ENCODE assay signal across 22 cellular contexts in the genomic region with DNA sequence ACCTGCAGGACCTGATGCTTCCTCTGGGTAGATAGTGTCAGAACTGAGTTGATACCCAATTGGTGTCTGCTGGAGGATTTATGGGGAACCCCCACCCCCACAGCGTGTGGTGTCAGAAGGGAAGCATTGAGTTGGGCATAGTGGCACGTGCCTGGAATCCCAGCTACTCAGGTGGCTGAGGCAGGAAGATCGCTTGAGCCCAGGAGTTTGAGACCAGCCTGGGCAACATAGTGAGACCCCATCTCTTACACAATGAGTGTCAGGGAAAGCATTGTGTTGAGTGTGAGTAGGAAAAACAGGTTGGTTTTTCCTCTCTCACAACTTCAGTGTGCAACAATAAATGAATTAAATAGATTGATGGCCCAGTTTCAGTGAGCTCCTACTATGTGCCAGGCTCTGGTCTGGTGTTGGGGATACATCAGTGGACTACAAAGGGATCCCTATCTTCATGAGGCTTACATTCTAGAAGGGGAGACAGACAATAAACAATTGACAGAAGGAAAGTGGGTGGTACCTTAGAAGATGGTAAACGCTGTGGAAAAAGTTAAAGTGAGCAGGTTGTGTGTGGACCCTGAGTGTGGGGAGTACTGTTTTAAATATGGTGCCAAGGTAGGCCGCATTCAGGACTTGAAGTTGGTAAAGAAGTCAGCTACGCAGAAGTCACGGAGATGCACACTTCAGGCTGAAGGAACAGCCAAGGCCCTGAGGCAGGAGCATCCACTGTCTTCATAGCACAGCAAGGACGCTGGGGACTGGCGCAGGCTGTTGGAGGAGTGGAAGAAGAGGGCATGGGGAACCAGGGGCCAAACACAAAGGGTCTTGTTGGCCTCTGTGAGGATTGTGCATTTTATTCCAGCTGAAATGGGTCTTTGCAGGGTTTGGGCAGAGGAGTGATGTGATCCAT. TPM values are rescaled to one million over a fixed set of nuclear protein-coding genes. Genes with fewer than 3 reads are reported as not detected.
DNase-seq lines count a peak whose midpoint lies in the region; ATAC-seq, FAIRE-seq and TF ChIP-seq lines count a peak whose summit lies in the region.
"Had no signal": no experiment of that assay in that cellular context is flagged by ENCODE, and none has a peak within 500 bp of the region (broad histone marks: within the 10 kb centered on the region; RNA-seq: fewer than 3 reads in every experiment).

No MANE protein-coding gene starts in this region.

- no peaks in the 10 kb centered on the region for H3K9me3 ChIP-seq in CD8-positive, alpha-beta T cell (ENCODE audit: low read length)
- H3K9me3 ChIP-seq in IMR-90 (ENCODE audit: control insufficient read depth, insufficient read depth, low read length): no peaks in the 10 kb centered on the region
- H3K9me3 ChIP-seq: heart right ventricle, suprapubic skin, vagina had no signal

- H2AK5ac ChIP-seq in IMR-90 (ENCODE audit: low read depth, low read length): 0 out of 2 replicates have a peak overlapping the region, but pooled peaks have one; percentile 7

- peaks cover 6% of the 10 kb centered on the region for H3K9me1 ChIP-seq in IMR-90 (ENCODE audit: insufficient read depth, low read length)

- no TSS peak for BruUV-seq in IMR-90 (replicated peaks; lab: Mats Ljungman, UMichigan)

- H3K27me3 ChIP-seq in CD8-positive, alpha-beta T cell (ENCODE audit: insufficient read depth, low read length): no peaks in the 10 kb centered on the region
- H3K27me3 ChIP-seq in IMR-90 (ENCODE audit: control insufficient read depth, insufficient read depth, low read length): no peaks in the 10 kb centered on the region
- H3K27me3 ChIP-seq: heart right ventricle, suprapubic skin, vagina had no signal

- H3K36me3 Mint-ChIP-seq in CD8-positive, alpha-beta T cell: peaks cover 78% of the 10 kb centered on the region
- H3K36me3 Mint-ChIP-seq in chondrocyte (ENCODE audit: low read depth): peaks cover 30% of the 10 kb centered on the region
- peaks cover 43% of the 10 kb centered on the region for H3K36me3 Mint-ChIP-seq in osteocyte (ENCODE audit: unreplicated experiment)

- 82% methylated on average over 2 of the region's 9 CpGs; no CpG with 5 or more reads in 1 of the 2 experiments for WGBS in IMR-90 (ENCODE audit: extremely low coverage in 2 of 2, insufficient read length in 1 of 2), 2 experiments

- H3K4me3 ChIP-seq in CD8-positive, alpha-beta T cell (ENCODE audit: low read depth, low read length): no peak overlapping the region
- H3K4me3 ChIP-seq in IMR-90 (ENCODE audit: insufficient read depth, low read depth, low read length): no peak overlapping the region
- H3K4me3 ChIP-seq: heart right ventricle, suprapubic skin, vagina had no signal

- no peak overlapping the region for H4K91ac ChIP-seq in IMR-90 (ENCODE audit: insufficient read depth, low read depth, low read length)

- no peak overlapping the region for H4K8ac ChIP-seq in IMR-90 (ENCODE audit: low read depth in 2 of 2, low read length in 2 of 2)

- dilution Hi-C loops in IMR-90 (cut with HindIII; ENCODE audit: low sequenced_read_pairs, unreplicated experiment): no loop called here

- no peaks in the 10 kb centered on the region for H3K4me1 Mint-ChIP-seq in CD8-positive, alpha-beta T cell (ENCODE audit: low read depth)
- H3K4me1 Mint-ChIP-seq in chondrocyte (ENCODE audit: low read depth): peaks cover 24% of the 10 kb centered on the region
- H3K4me1 Mint-ChIP-seq in osteocyte (ENCODE audit: unreplicated experiment): peaks cover 4% of the 10 kb centered on the region
- H3K4me1 Mint-ChIP-seq: CD14-positive monocyte; stimulated activated memory B cell treated with anti-CD40 and anti-IgM and Interleukin-4, amounts not matched to agents 10 μg/mL and 1 μg/mL and 100 μg/mL, for 72 hours had no signal

- TF ChIP-seq POLR2A in IMR-90 (IDR thresholded peaks at IDR 0.05; ENCODE audit: low read depth, low read length): no peak

- no peak overlapping the region for H2BK15ac ChIP-seq in IMR-90 (ENCODE audit: low read depth, low read length)

- H2AFZ ChIP-seq in IMR-90 (replicated peaks; ENCODE audit: low read length, poor library complexity): no peak overlapping the region

- H3K4ac ChIP-seq in IMR-90 (ENCODE audit: low read depth, low read length): no peak overlapping the region

- no peak for DNase-seq in CD8-positive, alpha-beta T cell
- DNase-seq in IMR-90 (no peak), chondrocyte (ENCODE audit: low spot score) (no peak), osteocyte (ENCODE audit: extremely low spot score, unreplicated experiment) (peak; percentile 64), GM19239 (ENCODE audit: insufficient read length, low spot score) (no peak)
- DNase-seq in activated naive CD4-positive, alpha-beta T cell treated with anti-CD3 and anti-CD28 coated beads, Interleukin-2, amount 50 U/mL, for 16 hours: no peak
- DNase-seq: activated CD8-positive, alpha-beta T cell treated with anti-CD3 and anti-CD28 coated beads, Interleukin-2, amount 10 ng/mL, durations not matched to agents 7 days and 5 days; activated gamma-delta T cell treated with Interleukin-2 at 50 U/mL for 16 hours; heart right ventricle; left colon; NCI-H1105 treated with DMSO at 0.1 percent for 48 hours; NCI-H2029 treated with DMSO at 0.1 percent for 48 hours; NCI-H345; NCI-H748 treated with DMSO at 0.1 percent for 48 hours; small intestine had no signal

- no peak overlapping the region for H3K18ac ChIP-seq in IMR-90 (ENCODE audit: low read depth, low read length)

- H3K23ac ChIP-seq in IMR-90 (ENCODE audit: low read depth, low read length): no peak overlapping the region

- H3K4me1 ChIP-seq in CD8-positive, alpha-beta T cell (ENCODE audit: insufficient read depth, low read length): no peaks in the 10 kb centered on the region
- H3K4me1 ChIP-seq in IMR-90 (ENCODE audit: control insufficient read depth, insufficient read depth, low read length): peaks cover 6% of the 10 kb centered on the region
- H3K4me1 ChIP-seq: heart right ventricle, suprapubic skin, vagina had no signal

- no peaks in the 10 kb centered on the region for H3K27me3 Mint-ChIP-seq in CD8-positive, alpha-beta T cell (ENCODE audit: low read depth)
- no peaks in the 10 kb centered on the region for H3K27me3 Mint-ChIP-seq in chondrocyte (ENCODE audit: low read depth)
- no peaks in the 10 kb centered on the region for H3K27me3 Mint-ChIP-seq in osteocyte (ENCODE audit: unreplicated experiment)
- H3K27me3 Mint-ChIP-seq: stimulated activated memory B cell treated with anti-CD40 and anti-IgM and Interleukin-4, amounts not matched to agents 10 μg/mL and 1 μg/mL and 100 μg/mL, for 72 hours had no signal

- intact Hi-C loops in CD8-positive, alpha-beta T cell (cut with DNase I, micrococcal nuclease): no loop called here
- intact Hi-C loops in IMR-90 (cut with micrococcal nuclease): no loop called here

- no peak overlapping the region for H3K9ac ChIP-seq in IMR-90 (ENCODE audit: low read depth, low read length)

- peak overlapping the region; percentile 67 for H2AK9ac ChIP-seq in IMR-90 (replicated peaks; ENCODE audit: low read depth, low read length, poor library complexity)

- H2BK20ac ChIP-seq in IMR-90 (ENCODE audit: low read depth, low read length): no peak overlapping the region

- POLR2A ChIA-PET in CD8-positive, alpha-beta T cell (lab: Charles Lee): no interaction called here
- POLR2A ChIA-PET in IMR-90 (lab: Charles Lee; ENCODE audit: unreplicated experiment): no interaction called here

- TF ChIP-seq CTCF in CD8-positive, alpha-beta T cell (IDR thresholded peaks at IDR 0.05): no peak
- TF ChIP-seq CTCF in IMR-90 (conservative IDR thresholded peaks at IDR 0.05; ENCODE audit: low read depth, low read length) (no peak), chondrocyte (IDR thresholded peaks at IDR 0.05) (no peak), osteocyte (IDR thresholded peaks at IDR 0.05) (no peak)

- peaks cover 10 to 12% of the 10 kb centered on the region in 2 experiments; a peak in 3 of 4 replicates for H3K79me1 ChIP-seq in IMR-90 (ENCODE audit: low read depth in 1 of 2, low read length in 2 of 2)

- H3K4me3 Mint-ChIP-seq in CD8-positive, alpha-beta T cell: no peak overlapping the region
- H3K4me3 Mint-ChIP-seq in chondrocyte (ENCODE audit: unreplicated experiment) (no peak overlapping the region), osteocyte (ENCODE audit: unreplicated experiment) (no peak overlapping the region)
- H3K4me3 Mint-ChIP-seq: activated CD8-positive, alpha-beta T cell treated with anti-CD3 and anti-CD28 coated beads, Interleukin-2, amount 10 ng/mL, durations not matched to agents 7 days and 5 days; CD14-positive monocyte; stimulated activated memory B cell treated with anti-CD40 and anti-IgM and Interleukin-4, amounts not matched to agents 10 μg/mL and 1 μg/mL and 100 μg/mL, for 72 hours had no signal

- no peak for ATAC-seq in CD8-positive, alpha-beta T cell
- ATAC-seq in IMR-90 (ENCODE audit: low read depth) (peak; percentile 50), GM18868 (IDR thresholded peaks at IDR 0.05; ENCODE audit: unreplicated experiment) (no peak)
- ATAC-seq: activated CD8-positive, alpha-beta T cell treated with anti-CD3 and anti-CD28 coated beads, Interleukin-2, amount 10 ng/mL, durations not matched to agents 7 days and 5 days; HCT116; heart right ventricle; left colon; stimulated activated memory B cell treated with anti-CD40 and anti-IgM and Interleukin-4, amounts not matched to agents 10 μg/mL and 1 μg/mL and 100 μg/mL, for 72 hours had no signal

- no peak for FAIRE-seq in GM19239 (lab: Jason Lieb, UNC)
- FAIRE-seq: small intestine had no signal

- peak overlapping the region; percentile 12; the same call in 1 of the 2 replicates for H3K4me2 ChIP-seq in IMR-90 (ENCODE audit: low read depth, low read length)

- H3K36me3 ChIP-seq in CD8-positive, alpha-beta T cell (ENCODE audit: insufficient read depth, low read length): peaks cover 39% of the 10 kb centered on the region
- peaks cover 34% of the 10 kb centered on the region for H3K36me3 ChIP-seq in IMR-90 (ENCODE audit: control insufficient read depth, insufficient read depth, low read length)

- no peak overlapping the region for H2BK120ac ChIP-seq in IMR-90 (ENCODE audit: low read depth, low read length)

- no peak overlapping the region for H2BK5ac ChIP-seq in IMR-90 (ENCODE audit: low read depth, low read length, poor library complexity, severe bottlenecking)

- no peak overlapping the region for H3K56ac ChIP-seq in IMR-90 (ENCODE audit: extremely low read depth, insufficient read depth, low read length)

- no peaks in the 10 kb centered on the region for H3K9me3 Mint-ChIP-seq in CD8-positive, alpha-beta T cell
- H3K9me3 Mint-ChIP-seq in chondrocyte (ENCODE audit: low read depth) (no peaks in the 10 kb centered on the region), osteocyte (ENCODE audit: unreplicated experiment) (no peaks in the 10 kb centered on the region)
- H3K9me3 Mint-ChIP-seq: CD14-positive monocyte; stimulated activated memory B cell treated with anti-CD40 and anti-IgM and Interleukin-4, amounts not matched to agents 10 μg/mL and 1 μg/mL and 100 μg/mL, for 72 hours had no signal

- in situ Hi-C loops in IMR-90 (cut with MboI; ENCODE audit: low sequenced_read_pairs): no loop called here

- TF ChIP-seq RAD21 in IMR-90 (IDR thresholded peaks at IDR 0.05; ENCODE audit: low read length): no peak

- H3K27ac Mint-ChIP-seq in CD8-positive, alpha-beta T cell: peak overlapping the region; percentile 16
- H3K27ac Mint-ChIP-seq in chondrocyte (ENCODE audit: unreplicated experiment) (peak overlapping the region; percentile 88), osteocyte (ENCODE audit: unreplicated experiment) (peak overlapping the region; percentile 0)
- H3K27ac Mint-ChIP-seq: activated CD8-positive, alpha-beta T cell treated with anti-CD3 and anti-CD28 coated beads, Interleukin-2, amount 10 ng/mL, durations not matched to agents 7 days and 5 days; stimulated activated memory B cell treated with anti-CD40 and anti-IgM and Interleukin-4, amounts not matched to agents 10 μg/mL and 1 μg/mL and 100 μg/mL, for 72 hours had no signal

- CTCF ChIA-PET in CD8-positive, alpha-beta T cell (lab: Charles Lee): no interaction called here
- CTCF ChIA-PET in IMR-90 (lab: Yijun Ruan, JAX): no interaction called here

- H4K20me1 ChIP-seq in IMR-90 (ENCODE audit: insufficient read depth, low read length): no peaks in the 10 kb centered on the region

- no peak overlapping the region for H3K14ac ChIP-seq in IMR-90 (replicated peaks; ENCODE audit: low read depth, low read length)

- no peak overlapping the region for H4K5ac ChIP-seq in IMR-90 (ENCODE audit: low read depth, low read length)

- no peak overlapping the region for H3K27ac ChIP-seq in CD8-positive, alpha-beta T cell (ENCODE audit: low read depth, low read length)
- no peak overlapping the region; the same call in 1 of the 2 replicates for H3K27ac ChIP-seq in IMR-90 (ENCODE audit: insufficient read depth, low read length)
- H3K27ac ChIP-seq: epithelial cell of prostate, heart right ventricle, suprapubic skin, vagina had no signal

RNA-seq across cellular contexts. Expression of a gene that starts 16.3 kb away (rescaled TPM):
- 1 to 10 TPM; 7.9 to 8.5 TPM for total RNA-seq in CD8-positive, alpha-beta T cell
- 12.5 and 13.1 TPM in 2 replicates for total RNA-seq in IMR-90 (2012; rRNA removed)
- 6.9 and 8.0 TPM in 2 replicates for polyA plus RNA-seq in IMR-90 (2012; rRNA removed)
- polyA plus RNA-seq in IMR-90 (2012; cell fraction: cytosol; rRNA removed): 2.5 TPM in 2 replicates
- 4.5 and 13.3 TPM in 2 replicates for polyA plus RNA-seq in IMR-90 (2012; cell fraction: nucleus; rRNA removed; ENCODE audit: low replicate concordance)
- total RNA-seq in chondrocyte: 19.9 to 22.8 TPM (median 20.4 TPM) in 3 replicates
- 20.8 and 28.8 TPM in 2 replicates for total RNA-seq in osteocyte

RNA-seq across cellular contexts. Expression of a gene that starts 18.9 kb away (rescaled TPM):
- 10 to 100 TPM; 19.4 to 19.9 TPM for total RNA-seq in CD8-positive, alpha-beta T cell
- total RNA-seq in IMR-90 (2012; rRNA removed) (5.3 and 7.0 TPM in 2 replicates), chondrocyte (7.6 to 11.6 TPM (median 9.7 TPM) in 3 replicates), osteocyte (12.6 and 13.8 TPM in 2 replicates)
- polyA plus RNA-seq in IMR-90 (2012; rRNA removed): 7.8 and 8.3 TPM in 2 replicates
- 8.0 and 8.7 TPM in 2 replicates for polyA plus RNA-seq in IMR-90 (2012; cell fraction: cytosol; rRNA removed)
- 19.8 and 20.6 TPM in 2 replicates for polyA plus RNA-seq in IMR-90 (2012; cell fraction: nucleus; rRNA removed; ENCODE audit: low replicate concordance)

RNA-seq across cellular contexts. Expression of a gene that starts 41.9 kb away (rescaled TPM):
- total RNA-seq in CD8-positive, alpha-beta T cell: 1 to 10 TPM; 2.3 to 2.4 TPM
- total RNA-seq in IMR-90 (2012; rRNA removed) (0.18 and 0.28 TPM in 2 replicates), chondrocyte (0.68 to 1.1 TPM (median 0.82 TPM) in 3 replicates), osteocyte (0.13 and 0.19 TPM in 2 replicates)
- polyA plus RNA-seq in IMR-90 (2012; rRNA removed): 0.20 and 0.26 TPM in 2 replicates
- polyA plus RNA-seq in IMR-90 (2012; cell fraction: cytosol; rRNA removed): 0.18 and 0.20 TPM in 2 replicates
- 0.09 TPM in 2 replicates for polyA plus RNA-seq in IMR-90 (2012; cell fraction: nucleus; rRNA removed; ENCODE audit: low replicate concordance)
- polyA plus RNA-seq: CD14-positive monocyte had no signal

Comparison
In these comparisons a context has a peak if more than half of its experiments do, and no peak if none do; other contexts are left out.
1. H3K27ac Mint-ChIP-seq: peak in every context shown above with its lines; median percentile 88 in chondrocyte; 16 in CD8-positive, alpha-beta T cell; 0 in osteocyte.